ENCODE assay signal across 15 cellular contexts in the genomic region with DNA sequence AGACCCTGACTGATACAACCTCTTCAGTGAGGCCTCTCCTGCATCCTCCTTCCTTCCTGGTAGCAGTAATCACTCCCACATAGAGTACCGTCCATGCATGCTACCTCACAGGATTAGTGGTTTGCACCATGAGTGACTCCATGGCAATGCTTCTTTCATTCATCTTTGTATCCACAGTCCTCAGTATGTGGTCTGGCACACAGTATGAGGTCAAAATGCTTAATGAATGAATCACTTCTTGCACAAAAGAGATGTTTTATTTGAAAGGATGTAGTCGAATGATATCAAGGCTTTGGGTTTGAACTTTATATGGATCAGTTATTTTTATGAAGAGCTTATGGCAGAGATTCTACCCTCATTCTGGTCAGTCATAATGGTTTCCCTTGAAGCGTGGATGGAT. TPM values are rescaled to one million over a fixed set of nuclear protein-coding genes. Genes with fewer than 3 reads are reported as not detected.
DNase-seq lines count a peak whose midpoint lies in the region; ATAC-seq, FAIRE-seq and TF ChIP-seq lines count a peak whose summit lies in the region.
"Had no signal": no experiment of that assay in that cellular context is flagged by ENCODE, and none has a peak within 500 bp of the region (broad histone marks: within the 10 kb centered on the region; RNA-seq: fewer than 3 reads in every experiment).

No MANE protein-coding gene starts in this region.

- TF ChIP-seq CTCF in AG09309 (IDR thresholded peaks at IDR 0.05; ENCODE audit: control insufficient read depth, insufficient read depth, low read depth, low read length, missing control alignments) (no peak), bronchial epithelial cell (IDR thresholded peaks at IDR 0.05; ENCODE audit: insufficient read depth, low read length, severe bottlenecking) (no peak)

- H3K27me3 ChIP-seq in bronchial epithelial cell (ENCODE audit: control insufficient read depth, insufficient read depth, low read length) (no peaks in the 10 kb centered on the region), SJCRH30 (peaks cover 2% of the 10 kb centered on the region)
- H3K27me3 ChIP-seq: BLaER1 had no signal

- H3K9me3 ChIP-seq in SJCRH30 (replicated peaks): no peaks in the 10 kb centered on the region
- H3K9me3 ChIP-seq: BLaER1 had no signal

- DNase-seq in AG09309 (ENCODE audit: low read depth) (peak; percentile 94), LHCN-M2 (ENCODE audit: low read depth) (peak; percentile 91), bronchial epithelial cell (ENCODE audit: low read depth) (peak; percentile 73), kidney glomerular epithelial cell (lab: John Stamatoyannopoulos, UW) (peak; percentile 99), anterior cingulate cortex (lab: John Stamatoyannopoulos, UW) (no peak), SJCRH30 (no peak)
- DNase-seq: activated T-cell treated with anti-CD3 and anti-CD28 coated beads, Interleukin-2, amount 50 U/mL, for 24 hours; NCI-H1694; stimulated activated CD4-positive, alpha-beta T cell treated with anti-CD3 and anti-CD28 coated beads, Interleukin-1b, Interleukin-23, amount 100 ng/mL, for 48 hours had no signal

- ATAC-seq in HG03442 (IDR thresholded peaks at IDR 0.05; ENCODE audit: unreplicated experiment): no peak
- ATAC-seq in HG03520 (IDR thresholded peaks at IDR 0.05; ENCODE audit: unreplicated experiment): no peak

- no peaks in the 10 kb centered on the region for H3K4me1 ChIP-seq in SJCRH30
- H3K4me1 ChIP-seq: BLaER1, parathyroid adenoma had no signal

- H3K27ac ChIP-seq in SJCRH30: no peak overlapping the region
- H3K27ac ChIP-seq: BLaER1, parathyroid adenoma had no signal

- no peak for FAIRE-seq in bronchial epithelial cell (lab: Jason Lieb, UNC)
- FAIRE-seq: H1 had no signal

- H3K36me3 ChIP-seq in bronchial epithelial cell (ENCODE audit: control insufficient read depth, insufficient read depth, low read length) (no peaks in the 10 kb centered on the region), SJCRH30 (no peaks in the 10 kb centered on the region)
- H3K36me3 ChIP-seq: BLaER1 had no signal

- H3K4me3 ChIP-seq in AG09309 (ENCODE audit: control insufficient read depth, low read depth, low read length): no peak overlapping the region
- H3K4me3 ChIP-seq in bronchial epithelial cell (ENCODE audit: low read depth, low read length): no peak overlapping the region
- no peak overlapping the region for H3K4me3 ChIP-seq in SJCRH30
- H3K4me3 ChIP-seq: BLaER1 had no signal

RNA-seq across cellular contexts. Expression of a gene that starts 42.2 kb away (rescaled TPM):
- total RNA-seq in LHCN-M2 (2014; rRNA removed) (not detected in 2 replicates), bronchial epithelial cell (not detected in 2 replicates)
- polyA plus RNA-seq in LHCN-M2 (2012): not detected
- not detected in 2 replicates for total RNA-seq in SJCRH30 (2014; rRNA removed; shearing (Covaris generic))
- polyA plus RNA-seq: IgD-negative memory B cell had no signal

Comparison
In these comparisons a context has a peak if more than half of its experiments do, and no peak if none do; other contexts are left out.
1. DNase-seq: peak in AG09309 (single experiment), LHCN-M2 (single experiment), bronchial epithelial cell (single experiment) and kidney glomerular epithelial cell (single experiment); none in anterior cingulate cortex (0 of 58) and SJCRH30 (0 of 2).